13 cellular contexts compared by ENCODE assay signal in the genomic region with DNA sequence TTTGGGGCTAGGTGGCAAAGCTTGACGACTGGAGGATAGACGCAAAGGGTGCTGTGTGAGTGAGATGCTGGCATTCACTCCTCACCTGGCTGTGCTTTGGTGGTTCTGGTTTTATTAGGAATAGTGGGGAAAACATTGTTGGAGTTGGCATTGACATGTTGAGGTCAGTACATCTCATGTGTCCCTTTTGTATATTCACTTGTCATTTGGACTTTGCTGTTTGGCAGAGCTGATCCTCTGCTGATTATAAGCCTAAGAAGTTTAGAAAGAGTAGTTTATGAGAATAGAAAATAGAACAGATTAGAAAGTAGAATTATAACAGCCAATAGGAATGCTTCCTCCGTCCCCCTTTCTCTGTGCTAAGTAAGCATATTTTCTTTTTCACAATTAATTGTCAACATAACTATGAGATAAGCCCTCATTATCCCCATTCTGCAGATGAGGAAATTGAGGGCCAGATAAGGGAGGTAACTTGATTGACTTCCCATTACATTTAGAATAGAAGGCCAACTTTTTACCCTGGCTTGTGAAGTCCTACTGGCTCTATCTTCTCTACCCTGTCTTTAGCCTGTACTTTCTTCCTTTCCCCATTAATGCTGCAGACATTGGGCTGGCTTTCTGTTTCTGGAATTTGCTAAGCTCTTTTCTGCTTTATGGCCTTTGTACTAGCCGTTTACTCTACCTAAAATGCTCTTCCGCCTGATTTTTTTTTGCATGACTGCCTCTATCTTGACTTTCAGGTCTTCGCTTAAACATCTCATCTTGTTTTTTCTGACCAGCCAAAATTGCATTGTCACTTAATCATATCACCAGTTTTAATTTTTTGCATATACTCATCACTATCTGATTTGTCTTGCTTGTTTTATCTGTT. TPM values are rescaled to one million over a fixed set of nuclear protein-coding genes. Genes with fewer than 3 reads are reported as not detected.
DNase-seq lines count a peak whose midpoint lies in the region; ATAC-seq, FAIRE-seq and TF ChIP-seq lines count a peak whose summit lies in the region.
"Had no signal": no experiment of that assay in that cellular context is flagged by ENCODE, and none has a peak within 500 bp of the region (broad histone marks: within the 10 kb centered on the region; RNA-seq: fewer than 3 reads in every experiment).

No MANE protein-coding gene starts in this region.

- 47% methylated on average over 6 of the region's 6 CpGs for WGBS in K562 (ENCODE audit: insufficient coverage, low coverage, missing lambda C conversion rate)
- 86% methylated on average over 6 of the region's 6 CpGs for WGBS in suprapubic skin

- no peak for DNase-seq in CD14-positive monocyte (ENCODE audit: low spot score)
- no peak for DNase-seq in K562 (ENCODE audit: extremely low read depth in 1 of 4, low spot score in 3 of 4)
- no peak for DNase-seq in osteocyte (ENCODE audit: extremely low spot score, unreplicated experiment)
- DNase-seq in suprapubic skin (ENCODE audit: low spot score in 2 of 2): no peak
- no peak for DNase-seq in NOMO-1 treated with DMSO at 0.1 percent for 48 hours (lab: John Stamatoyannopoulos, UW; ENCODE audit: unreplicated experiment)
- DNase-seq: activated gamma-delta T cell; mesendoderm; NCI-H1694; NCI-H748 treated with DMSO at 0.1 percent for 48 hours; stimulated activated CD4-positive, alpha-beta T cell treated with anti-CD3 and anti-CD28 coated beads, Interleukin-2, amount 100 ng/mL, for 24 hours had no signal

- H3K4me1 Mint-ChIP-seq in CD14-positive monocyte (peaks cover 63% of the 10 kb centered on the region), osteocyte (ENCODE audit: unreplicated experiment) (peaks cover 23% of the 10 kb centered on the region)

- H3K4me2 ChIP-seq in K562 (ENCODE audit: insufficient read depth, low read length): peak overlapping the region; percentile 8; the same call in 1 of the 2 replicates

- peak overlapping the region; percentile 5; the same call in 1 of the 2 replicates for H2AFZ ChIP-seq in K562 (ENCODE audit: low read depth, low read length)

- ATAC-seq in K562 (no peak; the same call in 1 of the 3 replicates), GM18868 (IDR thresholded peaks at IDR 0.05; ENCODE audit: unreplicated experiment) (no peak), HG03139 (IDR thresholded peaks at IDR 0.05; ENCODE audit: unreplicated experiment) (no peak)

- H3K27ac ChIP-seq in HEK293 (ENCODE audit: extremely low read depth, low read depth, low read length) (no peak overlapping the region), K562 (ENCODE audit: extremely low read depth, low read depth, low read length) (peak overlapping the region; percentile 4; the same call in 1 of the 3 replicates), suprapubic skin (no peak overlapping the region)

- TF ChIP-seq CTCF in CD14-positive monocyte (IDR thresholded peaks at IDR 0.05): no peak
- no peak for TF ChIP-seq CTCF in HEK293 (tag by site-specific recombination; IDR thresholded peaks at IDR 0.05)
- TF ChIP-seq CTCF in K562 (IDR thresholded peaks at IDR 0.05 in 2 of 3, conservative IDR thresholded peaks at IDR 0.05 in 1 of 3; ENCODE audit: insufficient read depth in 2 of 3, low read depth in 1 of 3, low read length in 3 of 3): no peak
- no peak for TF ChIP-seq CTCF in osteocyte (IDR thresholded peaks at IDR 0.05)
- TF ChIP-seq CTCF in suprapubic skin (IDR thresholded peaks at IDR 0.05): no peak

- H3K4me3 Mint-ChIP-seq in CD14-positive monocyte: no peak overlapping the region
- H3K4me3 Mint-ChIP-seq in osteocyte (ENCODE audit: unreplicated experiment): no peak overlapping the region

- H3K9me3 ChIP-seq in HEK293 (ENCODE audit: control insufficient read depth, insufficient read depth, low read depth, low read length) (no peaks in the 10 kb centered on the region), K562 (replicated peaks; ENCODE audit: control insufficient read depth, insufficient read depth, low read depth, low read length) (no peaks in the 10 kb centered on the region), suprapubic skin (no peaks in the 10 kb centered on the region)

- intact Hi-C loops in CD14-positive monocyte (cut with micrococcal nuclease) (no loop called here), K562 (cut with micrococcal nuclease) (no loop called here)

- H3K27me3 ChIP-seq in K562 (ENCODE audit: control insufficient read depth in 2 of 2, insufficient read depth in 2 of 2, low read length in 2 of 2): no peaks in the 10 kb centered on the region
- no peaks in the 10 kb centered on the region for H3K27me3 ChIP-seq in suprapubic skin

- TF ChIP-seq POLR2A in K562 (conservative IDR thresholded peaks at IDR 0.05) (no peak), suprapubic skin (IDR thresholded peaks at IDR 0.05) (no peak)

- H3K9me3 Mint-ChIP-seq in CD14-positive monocyte: peaks cover 0 to 2% (median 0%) of the 10 kb centered on the region in 7 donors
- H3K9me3 Mint-ChIP-seq in osteocyte (ENCODE audit: unreplicated experiment): no peaks in the 10 kb centered on the region

- peaks cover 0 to 2% (median 0%) of the 10 kb centered on the region in 3 donors for H3K27me3 Mint-ChIP-seq in CD14-positive monocyte (ENCODE audit: low read depth in 3 of 3)
- H3K27me3 Mint-ChIP-seq in osteocyte (ENCODE audit: unreplicated experiment): no peaks in the 10 kb centered on the region

- POLR2A ChIA-PET in HEK293 (lab: Yijun Ruan, JAX) (interaction anchor here (1.9 kb wide), 1 partner anchor 13 kb away, joined by 7 read pairs; the partner anchor contains the start of gene ITPR1), K562 (lab: Yijun Ruan, JAX) (interaction anchor here (0.9 to 10.9 kb wide), 6 partner anchors 8 to 78 kb away, joined by 4 to 220 read pairs (median 14); partner anchors contain the start of gene ITPR1)

- in situ Hi-C loops in K562 (cut with MboI): no loop called here

- H4K20me1 ChIP-seq in K562 (replicated peaks; ENCODE audit: control insufficient read depth, insufficient read depth, low read length): no peaks in the 10 kb centered on the region; the same call in 1 of the 2 replicates

- H3K36me3 ChIP-seq in HEK293 (ENCODE audit: control insufficient read depth in 2 of 2, insufficient read depth in 1 of 2, low read length in 2 of 2) (no peaks in the 10 kb centered on the region), K562 (ENCODE audit: control insufficient read depth, insufficient read depth, low read length) (peaks cover 8% of the 10 kb centered on the region; the same call in 2 of the 3 replicates), suprapubic skin (no peaks in the 10 kb centered on the region)

- TF ChIP-seq EP300 in K562 (IDR thresholded peaks at IDR 0.05; ENCODE audit: low read length) (peak; percentile 37; the same call in 1 of the 2 replicates), suprapubic skin (IDR thresholded peaks at IDR 0.05) (no peak)

- peak in 1 of 2 experiments; percentile 9; a peak in 1 of 4 replicates for TF ChIP-seq RAD21 in K562 (CRISPR knock-in tag; conservative IDR thresholded peaks at IDR 0.05 in 1 of 2, IDR thresholded peaks at IDR 0.05 in 1 of 2)

- CTCF ChIA-PET in HEK293 (lab: Yijun Ruan, JAX) (interaction anchor here (0.6 kb wide), 1 partner anchor 31 kb away, joined by 6 read pairs; no protein-coding TSS in a partner anchor), K562 (lab: Yijun Ruan, JAX; ENCODE audit: low intra/inter-chr PET ratio) (no interaction called here)

- H3K36me3 Mint-ChIP-seq in CD14-positive monocyte: peaks cover 33 to 34% of the 10 kb centered on the region in 2 donors
- H3K36me3 Mint-ChIP-seq in osteocyte (ENCODE audit: unreplicated experiment): no peaks in the 10 kb centered on the region

- 0 out of 4 replicates have a peak overlapping the region, but pooled peaks of 1 of the 2 experiments have one; percentile 5 for H3K9ac ChIP-seq in K562 (ENCODE audit: insufficient read depth in 1 of 2, low read depth in 2 of 2, low read length in 2 of 2)

- H3K27ac Mint-ChIP-seq in CD14-positive monocyte (peak overlapping the region in 4 of 7 donors; percentile 14 to 85 (median 22)), osteocyte (ENCODE audit: unreplicated experiment) (peak overlapping the region; percentile 1)

- FAIRE-seq in K562 (lab: Jason Lieb, UNC): no peak

- H3K4me1 ChIP-seq in HEK293 (ENCODE audit: control insufficient read depth, insufficient read depth, low read length) (peaks cover 8% of the 10 kb centered on the region), K562 (replicated peaks in 1 of 2; ENCODE audit: control insufficient read depth in 2 of 2, insufficient read depth in 2 of 2, low read length in 2 of 2) (peaks cover 15 to 55% of the 10 kb centered on the region in 2 experiments), suprapubic skin (peaks cover 9% of the 10 kb centered on the region)

- BruUV-seq in K562 (replicated peaks; lab: Mats Ljungman, UMichigan): no TSS peak

- no peaks in the 10 kb centered on the region for H3K9me1 ChIP-seq in K562 (ENCODE audit: control insufficient read depth, insufficient read depth, low read length)

- H3K4me3 ChIP-seq in HEK293 (ENCODE audit: low read depth, low read length): no peak overlapping the region
- no peak overlapping the region for H3K4me3 ChIP-seq in K562
- no peak overlapping the region for H3K4me3 ChIP-seq in suprapubic skin

- peaks cover 11% of the 10 kb centered on the region; the same call in 1 of the 3 replicates for H3K79me2 ChIP-seq in K562 (ENCODE audit: control insufficient read depth, insufficient read depth, low read length)

RNA-seq across cellular contexts. Expression of gene ITPR1, which starts 12.8 kb away (rescaled TPM):
- polyA plus RNA-seq in CD14-positive monocyte (1 to 10 TPM; 3.2 to 7.1 TPM), K562 (2011; rRNA removed) (20.6 and 27.4 TPM in 2 replicates), K562 (2014; fragmentation: Illumina TruSeq; extraction: Trizol) (23.7 and 24.8 TPM in 2 replicates), K562 (2014; fragmentation: Nextera tagmentation; extraction: Ambion mirVana) (10 to 100 TPM; 26.2 to 33.9 TPM), K562 (2014; rRNA removed) (17.7 and 23.5 TPM in 2 replicates)
- 159 and 255 TPM in 2 replicates for total RNA-seq in K562 (2011; cell fraction: chromatin; rRNA removed; ENCODE audit: low replicate concordance)
- 75.7 and 94.0 TPM in 2 replicates for total RNA-seq in K562 (2011; cell fraction: nucleolus; rRNA removed)
- total RNA-seq in K562 (2011; cell fraction: nucleoplasm; rRNA removed): 134 and 202 TPM in 2 replicates
- total RNA-seq in K562 (2014; rRNA removed) (22.4 and 22.9 TPM in 2 replicates), K562 (2014; rRNA removed; fragmentation: Illumina TruSeq; extraction: Trizol) (40.0 and 43.3 TPM in 2 replicates), K562 (2015; rRNA removed; fragmentation: Illumina TruSeq; extraction: Trizol) (31.1 and 32.3 TPM in 2 replicates), K562 (2021) (32.0 and 35.2 TPM in 2 replicates), osteocyte (26.3 and 34.3 TPM in 2 replicates), suprapubic skin (10 to 100 TPM; 14.7 to 45.1 (median 21.0) TPM)
- polyA plus RNA-seq in K562 (2011; cell fraction: cytosol; rRNA removed): 5.8 and 10.0 TPM in 2 replicates
- 33.1 and 38.3 TPM in 2 replicates for polyA plus RNA-seq in K562 (2011; cell fraction: nucleus; rRNA removed)
- 25.5 and 30.9 TPM in 2 replicates for polyA plus RNA-seq in K562 (2012)
- polyA minus RNA-seq in K562 (2011; rRNA and poly(A)+ RNA removed): 91.6 and 111 TPM in 2 replicates
- polyA minus RNA-seq in K562 (2011; cell fraction: cytosol; rRNA and poly(A)+ RNA removed): 22.8 and 25.6 TPM in 2 replicates
- polyA minus RNA-seq in K562 (2011; cell fraction: nucleus; rRNA and poly(A)+ RNA removed): 77.7 and 104 TPM in 2 replicates

RNA-seq across cellular contexts. Expression of gene SUMF1, which starts 38.9 kb away (rescaled TPM):
- polyA plus RNA-seq in CD14-positive monocyte (10 to 100 TPM; 74.2 to 80.4 TPM), K562 (2011; rRNA removed) (3.8 and 6.4 TPM in 2 replicates), K562 (2014; fragmentation: Illumina TruSeq; extraction: Trizol) (2.9 and 3.7 TPM in 2 replicates), K562 (2014; fragmentation: Nextera tagmentation; extraction: Ambion mirVana) (1 to 10 TPM; 1.3 to 1.4 TPM), K562 (2014; rRNA removed) (5.2 and 7.4 TPM in 2 replicates)
- total RNA-seq in K562 (2011; cell fraction: chromatin; rRNA removed; ENCODE audit: low replicate concordance): 20.5 and 21.4 TPM in 2 replicates
- total RNA-seq in K562 (2011; cell fraction: nucleolus; rRNA removed): 18.0 and 18.2 TPM in 2 replicates
- total RNA-seq in K562 (2011; cell fraction: nucleoplasm; rRNA removed): 15.5 and 18.3 TPM in 2 replicates
- total RNA-seq in K562 (2014; rRNA removed) (6.6 and 8.1 TPM in 2 replicates), K562 (2014; rRNA removed; fragmentation: Illumina TruSeq; extraction: Trizol) (4.2 and 4.6 TPM in 2 replicates), K562 (2015; rRNA removed; fragmentation: Illumina TruSeq; extraction: Trizol) (4.1 and 4.6 TPM in 2 replicates), K562 (2021) (5.6 and 6.0 TPM in 2 replicates), osteocyte (44.1 and 46.6 TPM in 2 replicates), suprapubic skin (10 to 100 TPM; 38.9 to 47.3 (median 42.3) TPM)
- 5.6 and 16.4 TPM in 2 replicates for polyA plus RNA-seq in K562 (2011; cell fraction: cytosol; rRNA removed)
- 4.5 and 5.7 TPM in 2 replicates for polyA plus RNA-seq in K562 (2011; cell fraction: nucleus; rRNA removed)
- 3.5 and 4.1 TPM in 2 replicates for polyA plus RNA-seq in K562 (2012)
- polyA minus RNA-seq in K562 (2011; rRNA and poly(A)+ RNA removed): 10.9 and 15.6 TPM in 2 replicates
- polyA minus RNA-seq in K562 (2011; cell fraction: cytosol; rRNA and poly(A)+ RNA removed): 4.8 and 5.0 TPM in 2 replicates
- polyA minus RNA-seq in K562 (2011; cell fraction: nucleus; rRNA and poly(A)+ RNA removed): 22.3 and 23.8 TPM in 2 replicates
